14 cellular contexts compared by ENCODE assay signal in the genomic region with DNA sequence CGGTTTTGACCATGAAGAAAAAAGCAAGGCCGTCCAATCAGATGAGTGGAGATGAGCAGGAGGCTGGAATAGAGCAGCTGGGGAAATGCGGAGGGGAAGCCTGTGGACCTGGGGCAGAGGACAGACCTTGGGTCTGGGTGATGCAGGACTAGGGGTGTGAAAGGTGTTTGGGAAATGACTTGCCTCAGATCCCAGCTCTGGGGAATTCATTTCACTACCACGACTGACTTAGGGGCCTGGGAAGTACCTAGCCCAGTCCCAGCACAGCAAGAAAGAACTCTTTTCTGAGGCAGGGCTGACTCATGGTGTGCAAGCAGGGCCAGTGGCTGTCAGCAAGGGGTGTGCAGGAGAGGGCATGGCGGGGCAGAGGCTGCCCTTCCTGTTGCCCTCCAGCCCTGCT. TPM values are rescaled to one million over a fixed set of nuclear protein-coding genes. Genes with fewer than 3 reads are reported as not detected.
DNase-seq lines count a peak whose midpoint lies in the region; ATAC-seq, FAIRE-seq and TF ChIP-seq lines count a peak whose summit lies in the region.
"Had no signal": no experiment of that assay in that cellular context is flagged by ENCODE, and none has a peak within 500 bp of the region (broad histone marks: within the 10 kb centered on the region; RNA-seq: fewer than 3 reads in every experiment).

No MANE protein-coding gene starts in this region.

- peak in 1 of 2 experiments; percentile 58; a peak in 2 of 4 replicates for TF ChIP-seq EP300 in GM12878 (IDR thresholded peaks at IDR 0.05; ENCODE audit: borderline replicate concordance in 1 of 2, control insufficient read depth in 1 of 2, low read depth in 2 of 2, low read length in 2 of 2)

- intact Hi-C loops in CD8-positive, alpha-beta T cell (cut with DNase I, micrococcal nuclease) = no loop called here
- intact Hi-C loops in GM12878 (cut with micrococcal nuclease; ENCODE audit: unreplicated experiment) = no loop called here
- intact Hi-C loops in A673 (cut with micrococcal nuclease; ENCODE audit: unreplicated experiment) = no loop called here

- no peak for TF ChIP-seq CTCF in CD8-positive, alpha-beta T cell (IDR thresholded peaks at IDR 0.05)
- TF ChIP-seq CTCF in GM12878 (IDR thresholded peaks at IDR 0.05 in 2 of 3, conservative IDR thresholded peaks at IDR 0.05 in 1 of 3; ENCODE audit: control insufficient read depth in 2 of 3, extremely low read depth in 1 of 3, insufficient read depth in 1 of 3, low read depth in 3 of 3, low read length in 3 of 3) = no peak
- no peak for TF ChIP-seq CTCF in A673 (conservative IDR thresholded peaks at IDR 0.05; ENCODE audit: low read depth, low read length)

- no peaks in the 10 kb centered on the region for H3K27me3 ChIP-seq in CD8-positive, alpha-beta T cell (ENCODE audit: insufficient read depth, low read length)
- H3K27me3 ChIP-seq in GM12878 (replicated peaks in 1 of 2; ENCODE audit: control insufficient read depth in 2 of 2, insufficient read depth in 2 of 2, low read length in 1 of 2) (no peaks in the 10 kb centered on the region), A673 (replicated peaks; ENCODE audit: insufficient read depth, low read depth, low read length, poor library complexity) (no peaks in the 10 kb centered on the region)

- no peaks in the 10 kb centered on the region for H3K27me3 Mint-ChIP-seq in CD8-positive, alpha-beta T cell (ENCODE audit: low read depth)

- SMC1A ChIA-PET in GM12878 (lab: Charles Lee; ENCODE audit: uncharacterized antibody, unreplicated experiment) = interaction anchor here (0.7 to 10.6 kb wide), 3 partner anchors 8 to 14 kb away, joined by 3 to 101 read pairs (median 3); no protein-coding TSS in a partner anchor

- no peak overlapping the region for H3K4me3 ChIP-seq in CD8-positive, alpha-beta T cell (ENCODE audit: low read depth, low read length)
- H3K4me3 ChIP-seq in GM12878 (no peak overlapping the region), A673 (ENCODE audit: low read depth, low read length, poor library complexity, severe bottlenecking) (no peak overlapping the region)
- H3K4me3 ChIP-seq: K562 had no signal

- peak overlapping the region; percentile 15 for H2AFZ ChIP-seq in GM12878 (ENCODE audit: control insufficient read depth, low read depth, low read length)

- no peak overlapping the region for H3K9ac ChIP-seq in GM12878 (ENCODE audit: control insufficient read depth, insufficient read depth, low read length)

- no peaks in the 10 kb centered on the region for H3K9me3 Mint-ChIP-seq in CD8-positive, alpha-beta T cell

- FAIRE-seq in GM12878 (lab: Jason Lieb, UNC) = no peak
- FAIRE-seq: K562 had no signal

- H3K4me1 Mint-ChIP-seq in CD8-positive, alpha-beta T cell (ENCODE audit: low read depth) = peaks cover 15% of the 10 kb centered on the region

- no peak overlapping the region for H3K4me3 Mint-ChIP-seq in CD8-positive, alpha-beta T cell

- H3K36me3 Mint-ChIP-seq in CD8-positive, alpha-beta T cell = no peaks in the 10 kb centered on the region

- peak overlapping the region; percentile 13; the same call in 1 of the 2 replicates for H3K4me2 ChIP-seq in GM12878 (ENCODE audit: control insufficient read depth, insufficient read depth)

- RAD21 ChIA-PET in GM12878 (lab: Charles Lee; ENCODE audit: unreplicated experiment) = interaction anchor here (1.1 to 8.8 kb wide), 6 partner anchors 9 to 166 kb away, joined by 3 to 102 read pairs (median 4); partner anchors contain the start of gene TTYH2

- DNase-seq in CD8-positive, alpha-beta T cell = no peak
- DNase-seq in GM12878 (ENCODE audit: low read depth, low spot score) (peak; percentile 69), HT-29 (ENCODE audit: low spot score) (no peak), ecto neural progenitor cell (ENCODE audit: low spot score) (no peak), A673 (ENCODE audit: low spot score) (no peak)
- DNase-seq: activated effector memory CD4-positive, alpha-beta T cell treated with Interleukin-2 at 50 U/mL for 16 hours; left colon; NCI-H2029 treated with DMSO at 0.1 percent for 48 hours had no signal

- H3K27ac Mint-ChIP-seq in CD8-positive, alpha-beta T cell = peak overlapping the region; percentile 50

- no peak for TF ChIP-seq RAD21 in GM12878 (IDR thresholded peaks at IDR 0.05; ENCODE audit: insufficient read depth, low read depth, low read length)

- in situ Hi-C loops in GM12878 (cut with MboI) = loop anchor here (25.0 kb wide), 1 partner anchor 1876 kb away; no protein-coding TSS in a partner anchor

- no peaks in the 10 kb centered on the region for H3K36me3 ChIP-seq in CD8-positive, alpha-beta T cell (ENCODE audit: insufficient read depth, low read length)
- H3K36me3 ChIP-seq in GM12878 (ENCODE audit: control insufficient read depth in 2 of 2, insufficient read depth in 2 of 2, low read length in 1 of 2) (no peaks in the 10 kb centered on the region), A673 (ENCODE audit: insufficient read depth, low read length, poor library complexity, severe bottlenecking) (no peaks in the 10 kb centered on the region)

- ATAC-seq in CD8-positive, alpha-beta T cell = no peak
- ATAC-seq in GM18511 (IDR thresholded peaks at IDR 0.05; ENCODE audit: unreplicated experiment) = peak; percentile 71
- peak; percentile 71 for ATAC-seq in HG03432 (IDR thresholded peaks at IDR 0.05; ENCODE audit: unreplicated experiment)
- peak; percentile 89 for ATAC-seq in GM12878
- no peak for ATAC-seq in HG03095 (IDR thresholded peaks at IDR 0.05; ENCODE audit: unreplicated experiment)
- ATAC-seq: K562, left colon had no signal

- peaks cover 15% of the 10 kb centered on the region for H3K4me1 ChIP-seq in CD8-positive, alpha-beta T cell (ENCODE audit: insufficient read depth, low read length)
- peaks cover 25% of the 10 kb centered on the region for H3K4me1 ChIP-seq in GM12878 (ENCODE audit: control insufficient read depth, insufficient read depth, low read length)
- H3K4me1 ChIP-seq in A673 (ENCODE audit: insufficient read depth, low read length, poor library complexity, severe bottlenecking) = no peaks in the 10 kb centered on the region

- no peaks in the 10 kb centered on the region for H3K79me2 ChIP-seq in GM12878 (ENCODE audit: control insufficient read depth, insufficient read depth, low read length)

- POLR2A ChIA-PET in CD8-positive, alpha-beta T cell (lab: Charles Lee) = no interaction called here
- POLR2A ChIA-PET in GM12878 (lab: Charles Lee) (interaction anchor here (0.9 to 1.3 kb wide), 3 partner anchors 9 to 14 kb away, joined by 3 to 5 read pairs (median 4); no protein-coding TSS in a partner anchor), A673 (lab: Charles Lee; ENCODE audit: low non-redundant PET) (no interaction called here)

- no peak for TF ChIP-seq POLR2A in GM12878 (IDR thresholded peaks at IDR 0.05; ENCODE audit: low read depth, low read length)

- H3K27ac ChIP-seq in CD8-positive, alpha-beta T cell (ENCODE audit: low read depth, low read length) = no peak overlapping the region
- H3K27ac ChIP-seq in GM12878 (ENCODE audit: control insufficient read depth, insufficient read depth) = peak overlapping the region; percentile 74
- no peak overlapping the region for H3K27ac ChIP-seq in A673 (ENCODE audit: low read depth, low read length, poor library complexity, severe bottlenecking)

- BruUV-seq in GM12878 (replicated peaks; lab: Mats Ljungman, UMichigan) = no TSS peak
- no TSS peak for BruUV-seq in A673 (replicated peaks; lab: Mats Ljungman, UMichigan)

- no peaks in the 10 kb centered on the region for H3K9me3 ChIP-seq in CD8-positive, alpha-beta T cell (ENCODE audit: low read length)
- H3K9me3 ChIP-seq in GM12878 (replicated peaks; ENCODE audit: control insufficient read depth, insufficient read depth, low read length) (no peaks in the 10 kb centered on the region), A673 (ENCODE audit: low read depth, low read length, poor library complexity, severe bottlenecking) (no peaks in the 10 kb centered on the region)

- H4K20me1 ChIP-seq in GM12878 (ENCODE audit: control insufficient read depth, insufficient read depth) = no peaks in the 10 kb centered on the region

- CTCF ChIA-PET in CD8-positive, alpha-beta T cell (lab: Charles Lee) = interaction anchor here (1.0 to 1.2 kb wide), 2 partner anchors 75 to 77 kb away, joined by 3 read pairs; no protein-coding TSS in a partner anchor
- CTCF ChIA-PET in GM12878 (lab: Yijun Ruan, JAX) = interaction anchor here (0.7 to 6.2 kb wide), 7 partner anchors 9 to 168 kb away, joined by 3 to 160 read pairs (median 4); no protein-coding TSS in a partner anchor
- CTCF ChIA-PET in A673 (lab: Charles Lee) = no interaction called here

- WGBS in GM12878 (ENCODE audit: insufficient coverage, insufficient replicate concordance, low lambda C conversion rate, missing lambda C conversion rate) = 17% methylated on average over 5 of the region's 5 CpGs

RNA-seq across cellular contexts. Expression of gene DNAI2, which starts 14.8 kb away (rescaled TPM):
- total RNA-seq in CD8-positive, alpha-beta T cell = under 1 TPM; 0.22 to 0.35 TPM
- 3.2 and 3.4 TPM in 2 replicates for total RNA-seq in GM12878 (2013; cell fraction: nucleolus; rRNA removed)
- 0.06 TPM in 1 of 2 replicates, not detected in the other for total RNA-seq in GM12878 (2014; rRNA removed)
- total RNA-seq in GM12878 (2014; rRNA removed; fragmentation: Illumina TruSeq; extraction: Trizol) = 0.13 and 0.14 TPM in 2 replicates
- total RNA-seq in GM12878 (2021) = 0.15 and 0.21 TPM in 2 replicates
- polyA plus RNA-seq in GM12878 (2011; ENCODE audit: low read depth) = 0.20 TPM
- polyA plus RNA-seq in GM12878 (2011; rRNA removed) = 1.0 and 1.8 TPM in 2 replicates
- 0.90 and 1.6 TPM in 2 replicates for polyA plus RNA-seq in GM12878 (2011; cell fraction: cytosol; rRNA removed)
- 6.5 and 10.4 TPM in 2 replicates for polyA plus RNA-seq in GM12878 (2011; cell fraction: nucleus; rRNA removed)
- polyA plus RNA-seq in GM12878 (2012) = 0.08 and 0.44 TPM in 2 replicates
- 0.10 TPM in 1 of 2 replicates, not detected in the other for polyA plus RNA-seq in GM12878 (2014; fragmentation: Illumina TruSeq; extraction: Trizol)
- under 1 TPM; 0.04 to 0.08 TPM for polyA plus RNA-seq in GM12878 (2014; fragmentation: Nextera tagmentation; extraction: Ambion mirVana)
- polyA plus RNA-seq in GM12878 (2014; rRNA removed) = 0.06 and 0.14 TPM in 2 replicates
- polyA plus RNA-seq in GM12878 (2016; fragmentation: Nextera tagmentation; extraction: Ambion mirVana) = under 1 TPM; 0.13 to 0.19 TPM
- polyA minus RNA-seq in GM12878 (2011; rRNA and poly(A)+ RNA removed) = 0.73 and 0.93 TPM in 2 replicates
- polyA minus RNA-seq in GM12878 (2011; cell fraction: cytosol; rRNA and poly(A)+ RNA removed) = 0.62 TPM in 1 of 2 replicates, not detected in the other
- 1.5 and 2.1 TPM in 2 replicates for polyA minus RNA-seq in GM12878 (2011; cell fraction: nucleus; rRNA and poly(A)+ RNA removed)
- total RNA-seq in HT-29 (2014; rRNA removed; shearing (Covaris generic)) = not detected in 2 replicates
- total RNA-seq in A673 (2021) = not detected in 2 replicates
- total RNA-seq: fibroblast of villous mesenchyme, K562, left colon had no signal
- polyA plus RNA-seq: K562, neural cell had no signal

RNA-seq across cellular contexts. Expression of gene KIF19, which starts 37.2 kb away (rescaled TPM):
- total RNA-seq in CD8-positive, alpha-beta T cell = under 1 TPM; 0.64 to 0.98 TPM
- not detected in 2 replicates for total RNA-seq in GM12878 (2013; cell fraction: nucleolus; rRNA removed)
- total RNA-seq in GM12878 (2014; rRNA removed) = 0.06 TPM in 1 of 2 replicates, not detected in the other
- not detected in 2 replicates for total RNA-seq in GM12878 (2014; rRNA removed; fragmentation: Illumina TruSeq; extraction: Trizol)
- not detected in 2 replicates for total RNA-seq in GM12878 (2021)
- not detected for polyA plus RNA-seq in GM12878 (2011; ENCODE audit: low read depth)
- 0.07 TPM in 1 of 2 replicates, not detected in the other for polyA plus RNA-seq in GM12878 (2011; rRNA removed)
- polyA plus RNA-seq in GM12878 (2011; cell fraction: cytosol; rRNA removed) = 0.05 and 0.06 TPM in 2 replicates
- polyA plus RNA-seq in GM12878 (2011; cell fraction: nucleus; rRNA removed) = 0.15 and 0.24 TPM in 2 replicates
- 0.04 and 0.07 TPM in 2 replicates for polyA plus RNA-seq in GM12878 (2012)
- polyA plus RNA-seq in GM12878 (2014; fragmentation: Illumina TruSeq; extraction: Trizol) = not detected in 2 replicates
- not detected for polyA plus RNA-seq in GM12878 (2014; fragmentation: Nextera tagmentation; extraction: Ambion mirVana)
- polyA plus RNA-seq in GM12878 (2014; rRNA removed) = 0.03 TPM in 1 of 2 replicates, not detected in the other
- not detected for polyA plus RNA-seq in GM12878 (2016; fragmentation: Nextera tagmentation; extraction: Ambion mirVana)
- 0.15 TPM in 1 of 2 replicates, not detected in the other for polyA minus RNA-seq in GM12878 (2011; rRNA and poly(A)+ RNA removed)
- polyA minus RNA-seq in GM12878 (2011; cell fraction: cytosol; rRNA and poly(A)+ RNA removed) = not detected in 2 replicates
- 0.24 TPM in 1 of 2 replicates, not detected in the other for polyA minus RNA-seq in GM12878 (2011; cell fraction: nucleus; rRNA and poly(A)+ RNA removed)
- 2.4 and 2.5 TPM in 2 replicates for total RNA-seq in HT-29 (2014; rRNA removed; shearing (Covaris generic))
- total RNA-seq in A673 (2021) = not detected in 2 replicates
- total RNA-seq: fibroblast of villous mesenchyme, K562 had no signal
- polyA plus RNA-seq: neural cell had no signal

Comparison
In these comparisons a context has a peak if more than half of its experiments do, and no peak if none do; other contexts are left out.
1. ATAC-seq: peak in GM18511 (single experiment), HG03432 (single experiment) and GM12878 (single experiment); none in CD8-positive, alpha-beta T cell (single experiment) and HG03095 (single experiment).